Comparison of ENCODE assay signal across 2 cellular contexts in the genomic region with DNA sequence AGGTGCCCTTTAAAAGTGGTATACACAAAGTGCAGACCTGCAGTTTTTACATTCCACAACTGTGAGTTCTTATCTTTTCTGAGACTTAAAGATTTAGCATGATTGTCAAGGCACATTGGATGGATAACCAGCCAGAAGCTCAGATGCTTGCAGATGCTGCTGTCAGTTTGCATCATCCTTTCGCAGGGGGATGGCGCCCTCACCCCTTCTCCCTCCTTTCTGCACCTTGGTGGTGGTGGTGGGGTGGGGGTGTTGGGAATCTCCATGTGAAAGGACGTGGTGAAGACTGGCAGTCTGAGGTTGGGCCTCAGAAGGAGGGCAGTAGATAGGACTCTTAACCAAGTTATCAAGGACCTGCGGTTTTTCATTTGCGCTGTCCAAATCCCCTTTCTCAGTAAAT.
TF ChIP-seq lines count a peak whose summit lies in the region.

No MANE protein-coding gene starts in this region.

TF ChIP-seq in IMR-90, 13 proteins besides CTCF, POLR2A, EP300 and RAD21 (continued from another document):
- TF ChIP-seq, protein P1, sequence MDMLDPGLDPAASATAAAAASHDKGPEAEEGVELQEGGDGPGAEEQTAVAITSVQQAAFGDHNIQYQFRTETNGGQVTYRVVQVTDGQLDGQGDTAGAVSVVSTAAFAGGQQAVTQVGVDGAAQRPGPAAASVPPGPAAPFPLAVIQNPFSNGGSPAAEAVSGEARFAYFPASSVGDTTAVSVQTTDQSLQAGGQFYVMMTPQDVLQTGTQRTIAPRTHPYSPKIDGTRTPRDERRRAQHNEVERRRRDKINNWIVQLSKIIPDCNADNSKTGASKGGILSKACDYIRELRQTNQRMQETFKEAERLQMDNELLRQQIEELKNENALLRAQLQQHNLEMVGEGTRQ (IDR thresholded peaks at IDR 0.05; ENCODE audit: low read depth, low read length): no peak
- TF ChIP-seq MXI1 (IDR thresholded peaks at IDR 0.05; ENCODE audit: borderline replicate concordance, low read depth, low read length) (no peak), SMC3 (IDR thresholded peaks at IDR 0.05; ENCODE audit: low read depth, low read length) (no peak), MAZ (IDR thresholded peaks at IDR 0.05; ENCODE audit: borderline replicate concordance, low read depth, low read length) (no peak), NFE2L2 (IDR thresholded peaks at IDR 0.05; ENCODE audit: low read depth, low read length) (no peak)
- TF ChIP-seq, protein P2, sequence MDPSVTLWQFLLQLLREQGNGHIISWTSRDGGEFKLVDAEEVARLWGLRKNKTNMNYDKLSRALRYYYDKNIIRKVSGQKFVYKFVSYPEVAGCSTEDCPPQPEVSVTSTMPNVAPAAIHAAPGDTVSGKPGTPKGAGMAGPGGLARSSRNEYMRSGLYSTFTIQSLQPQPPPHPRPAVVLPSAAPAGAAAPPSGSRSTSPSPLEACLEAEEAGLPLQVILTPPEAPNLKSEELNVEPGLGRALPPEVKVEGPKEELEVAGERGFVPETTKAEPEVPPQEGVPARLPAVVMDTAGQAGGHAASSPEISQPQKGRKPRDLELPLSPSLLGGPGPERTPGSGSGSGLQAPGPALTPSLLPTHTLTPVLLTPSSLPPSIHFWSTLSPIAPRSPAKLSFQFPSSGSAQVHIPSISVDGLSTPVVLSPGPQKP (IDR thresholded peaks at IDR 0.05; ENCODE audit: borderline replicate concordance, low read depth, low read length): no peak

TF ChIP-seq in WTC11, 78 proteins besides CTCF, POLR2A, EP300 and RAD21 (continued from another document):
- TF ChIP-seq, protein P3, sequence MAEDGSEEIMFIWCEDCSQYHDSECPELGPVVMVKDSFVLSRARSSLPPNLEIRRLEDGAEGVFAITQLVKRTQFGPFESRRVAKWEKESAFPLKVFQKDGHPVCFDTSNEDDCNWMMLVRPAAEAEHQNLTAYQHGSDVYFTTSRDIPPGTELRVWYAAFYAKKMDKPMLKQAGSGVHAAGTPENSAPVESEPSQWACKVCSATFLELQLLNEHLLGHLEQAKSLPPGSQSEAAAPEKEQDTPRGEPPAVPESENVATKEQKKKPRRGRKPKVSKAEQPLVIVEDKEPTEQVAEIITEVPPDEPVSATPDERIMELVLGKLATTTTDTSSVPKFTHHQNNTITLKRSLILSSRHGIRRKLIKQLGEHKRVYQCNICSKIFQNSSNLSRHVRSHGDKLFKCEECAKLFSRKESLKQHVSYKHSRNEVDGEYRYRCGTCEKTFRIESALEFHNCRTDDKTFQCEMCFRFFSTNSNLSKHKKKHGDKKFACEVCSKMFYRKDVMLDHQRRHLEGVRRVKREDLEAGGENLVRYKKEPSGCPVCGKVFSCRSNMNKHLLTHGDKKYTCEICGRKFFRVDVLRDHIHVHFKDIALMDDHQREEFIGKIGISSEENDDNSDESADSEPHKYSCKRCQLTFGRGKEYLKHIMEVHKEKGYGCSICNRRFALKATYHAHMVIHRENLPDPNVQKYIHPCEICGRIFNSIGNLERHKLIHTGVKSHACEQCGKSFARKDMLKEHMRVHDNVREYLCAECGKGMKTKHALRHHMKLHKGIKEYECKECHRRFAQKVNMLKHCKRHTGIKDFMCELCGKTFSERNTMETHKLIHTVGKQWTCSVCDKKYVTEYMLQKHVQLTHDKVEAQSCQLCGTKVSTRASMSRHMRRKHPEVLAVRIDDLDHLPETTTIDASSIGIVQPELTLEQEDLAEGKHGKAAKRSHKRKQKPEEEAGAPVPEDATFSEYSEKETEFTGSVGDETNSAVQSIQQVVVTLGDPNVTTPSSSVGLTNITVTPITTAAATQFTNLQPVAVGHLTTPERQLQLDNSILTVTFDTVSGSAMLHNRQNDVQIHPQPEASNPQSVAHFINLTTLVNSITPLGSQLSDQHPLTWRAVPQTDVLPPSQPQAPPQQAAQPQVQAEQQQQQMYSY (CRISPR knock-in tag; IDR thresholded peaks at IDR 0.05): no peak
- TF ChIP-seq FOXJ3 (CRISPR knock-in tag; IDR thresholded peaks at IDR 0.05; ENCODE audit: borderline replicate concordance) (no peak), ESRRA (CRISPR knock-in tag; IDR thresholded peaks at IDR 0.05; ENCODE audit: borderline replicate concordance) (no peak), CREB1 (CRISPR knock-in tag; IDR thresholded peaks at IDR 0.05) (no peak), ATF1 (CRISPR knock-in tag; IDR thresholded peaks at IDR 0.05) (no peak), OVOL2 (CRISPR knock-in tag; IDR thresholded peaks at IDR 0.05; ENCODE audit: borderline replicate concordance) (no peak)
- TF ChIP-seq, protein P4, sequence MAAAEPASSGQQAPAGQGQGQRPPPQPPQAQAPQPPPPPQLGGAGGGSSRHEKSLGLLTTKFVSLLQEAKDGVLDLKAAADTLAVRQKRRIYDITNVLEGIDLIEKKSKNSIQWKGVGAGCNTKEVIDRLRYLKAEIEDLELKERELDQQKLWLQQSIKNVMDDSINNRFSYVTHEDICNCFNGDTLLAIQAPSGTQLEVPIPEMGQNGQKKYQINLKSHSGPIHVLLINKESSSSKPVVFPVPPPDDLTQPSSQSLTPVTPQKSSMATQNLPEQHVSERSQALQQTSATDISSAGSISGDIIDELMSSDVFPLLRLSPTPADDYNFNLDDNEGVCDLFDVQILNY (CRISPR knock-in tag; IDR thresholded peaks at IDR 0.05): no peak
- TF ChIP-seq, protein P5, sequence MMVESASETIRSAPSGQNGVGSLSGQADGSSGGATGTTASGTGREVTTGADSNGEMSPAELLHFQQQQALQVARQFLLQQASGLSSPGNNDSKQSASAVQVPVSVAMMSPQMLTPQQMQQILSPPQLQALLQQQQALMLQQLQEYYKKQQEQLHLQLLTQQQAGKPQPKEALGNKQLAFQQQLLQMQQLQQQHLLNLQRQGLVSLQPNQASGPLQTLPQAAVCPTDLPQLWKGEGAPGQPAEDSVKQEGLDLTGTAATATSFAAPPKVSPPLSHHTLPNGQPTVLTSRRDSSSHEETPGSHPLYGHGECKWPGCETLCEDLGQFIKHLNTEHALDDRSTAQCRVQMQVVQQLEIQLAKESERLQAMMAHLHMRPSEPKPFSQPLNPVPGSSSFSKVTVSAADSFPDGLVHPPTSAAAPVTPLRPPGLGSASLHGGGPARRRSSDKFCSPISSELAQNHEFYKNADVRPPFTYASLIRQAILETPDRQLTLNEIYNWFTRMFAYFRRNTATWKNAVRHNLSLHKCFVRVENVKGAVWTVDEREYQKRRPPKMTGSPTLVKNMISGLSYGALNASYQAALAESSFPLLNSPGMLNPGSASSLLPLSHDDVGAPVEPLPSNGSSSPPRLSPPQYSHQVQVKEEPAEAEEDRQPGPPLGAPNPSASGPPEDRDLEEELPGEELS (CRISPR knock-in tag; IDR thresholded peaks at IDR 0.05): no peak
- TF ChIP-seq, protein P6, sequence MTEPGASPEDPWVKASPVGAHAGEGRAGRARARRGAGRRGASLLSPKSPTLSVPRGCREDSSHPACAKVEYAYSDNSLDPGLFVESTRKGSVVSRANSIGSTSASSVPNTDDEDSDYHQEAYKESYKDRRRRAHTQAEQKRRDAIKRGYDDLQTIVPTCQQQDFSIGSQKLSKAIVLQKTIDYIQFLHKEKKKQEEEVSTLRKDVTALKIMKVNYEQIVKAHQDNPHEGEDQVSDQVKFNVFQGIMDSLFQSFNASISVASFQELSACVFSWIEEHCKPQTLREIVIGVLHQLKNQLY (CRISPR knock-in tag; IDR thresholded peaks at IDR 0.05): no peak
- TF ChIP-seq, protein P7, sequence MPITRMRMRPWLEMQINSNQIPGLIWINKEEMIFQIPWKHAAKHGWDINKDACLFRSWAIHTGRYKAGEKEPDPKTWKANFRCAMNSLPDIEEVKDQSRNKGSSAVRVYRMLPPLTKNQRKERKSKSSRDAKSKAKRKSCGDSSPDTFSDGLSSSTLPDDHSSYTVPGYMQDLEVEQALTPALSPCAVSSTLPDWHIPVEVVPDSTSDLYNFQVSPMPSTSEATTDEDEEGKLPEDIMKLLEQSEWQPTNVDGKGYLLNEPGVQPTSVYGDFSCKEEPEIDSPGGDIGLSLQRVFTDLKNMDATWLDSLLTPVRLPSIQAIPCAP (CRISPR knock-in tag; IDR thresholded peaks at IDR 0.05): no peak
- TF ChIP-seq, protein P8, sequence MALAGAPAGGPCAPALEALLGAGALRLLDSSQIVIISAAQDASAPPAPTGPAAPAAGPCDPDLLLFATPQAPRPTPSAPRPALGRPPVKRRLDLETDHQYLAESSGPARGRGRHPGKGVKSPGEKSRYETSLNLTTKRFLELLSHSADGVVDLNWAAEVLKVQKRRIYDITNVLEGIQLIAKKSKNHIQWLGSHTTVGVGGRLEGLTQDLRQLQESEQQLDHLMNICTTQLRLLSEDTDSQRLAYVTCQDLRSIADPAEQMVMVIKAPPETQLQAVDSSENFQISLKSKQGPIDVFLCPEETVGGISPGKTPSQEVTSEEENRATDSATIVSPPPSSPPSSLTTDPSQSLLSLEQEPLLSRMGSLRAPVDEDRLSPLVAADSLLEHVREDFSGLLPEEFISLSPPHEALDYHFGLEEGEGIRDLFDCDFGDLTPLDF (CRISPR knock-in tag; IDR thresholded peaks at IDR 0.05): no peak
- TF ChIP-seq, protein P9, sequence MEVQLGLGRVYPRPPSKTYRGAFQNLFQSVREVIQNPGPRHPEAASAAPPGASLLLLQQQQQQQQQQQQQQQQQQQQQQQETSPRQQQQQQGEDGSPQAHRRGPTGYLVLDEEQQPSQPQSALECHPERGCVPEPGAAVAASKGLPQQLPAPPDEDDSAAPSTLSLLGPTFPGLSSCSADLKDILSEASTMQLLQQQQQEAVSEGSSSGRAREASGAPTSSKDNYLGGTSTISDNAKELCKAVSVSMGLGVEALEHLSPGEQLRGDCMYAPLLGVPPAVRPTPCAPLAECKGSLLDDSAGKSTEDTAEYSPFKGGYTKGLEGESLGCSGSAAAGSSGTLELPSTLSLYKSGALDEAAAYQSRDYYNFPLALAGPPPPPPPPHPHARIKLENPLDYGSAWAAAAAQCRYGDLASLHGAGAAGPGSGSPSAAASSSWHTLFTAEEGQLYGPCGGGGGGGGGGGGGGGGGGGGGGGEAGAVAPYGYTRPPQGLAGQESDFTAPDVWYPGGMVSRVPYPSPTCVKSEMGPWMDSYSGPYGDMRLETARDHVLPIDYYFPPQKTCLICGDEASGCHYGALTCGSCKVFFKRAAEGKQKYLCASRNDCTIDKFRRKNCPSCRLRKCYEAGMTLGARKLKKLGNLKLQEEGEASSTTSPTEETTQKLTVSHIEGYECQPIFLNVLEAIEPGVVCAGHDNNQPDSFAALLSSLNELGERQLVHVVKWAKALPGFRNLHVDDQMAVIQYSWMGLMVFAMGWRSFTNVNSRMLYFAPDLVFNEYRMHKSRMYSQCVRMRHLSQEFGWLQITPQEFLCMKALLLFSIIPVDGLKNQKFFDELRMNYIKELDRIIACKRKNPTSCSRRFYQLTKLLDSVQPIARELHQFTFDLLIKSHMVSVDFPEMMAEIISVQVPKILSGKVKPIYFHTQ (CRISPR knock-in tag; IDR thresholded peaks at IDR 0.05): no peak
